8 cellular contexts compared by ENCODE assay signal in the genomic region with DNA sequence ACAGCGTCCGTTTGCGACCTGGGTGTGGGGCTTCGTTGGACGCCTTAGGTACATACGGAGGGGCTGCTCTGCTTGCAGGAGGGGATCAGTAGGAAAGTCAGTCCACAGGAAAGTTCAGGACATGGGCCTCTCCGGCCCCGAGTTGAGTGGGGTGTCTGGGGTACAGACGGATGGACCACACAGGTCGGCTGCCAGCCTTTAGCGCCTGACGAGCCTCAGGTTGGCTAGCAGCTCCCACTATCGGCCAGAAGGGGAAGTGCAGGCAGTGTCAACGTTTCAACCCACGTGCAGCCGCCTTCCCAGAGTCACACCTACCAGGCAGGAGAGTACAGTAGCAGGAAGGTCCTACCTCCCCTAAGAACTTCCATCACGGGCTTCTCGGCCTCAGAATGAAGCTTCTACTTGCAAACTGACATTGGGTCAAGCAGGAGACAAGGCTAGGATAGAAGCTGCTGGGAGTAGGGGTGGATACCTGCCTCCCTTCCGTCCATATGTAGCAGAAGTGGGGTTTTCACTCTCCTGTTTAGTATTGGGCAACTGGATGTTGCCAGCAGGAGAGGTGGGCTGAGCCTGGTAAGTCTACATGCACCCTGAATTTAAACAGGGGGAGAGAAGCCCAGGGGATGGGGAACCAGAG. TPM values are rescaled to one million over a fixed set of nuclear protein-coding genes. Genes with fewer than 3 reads are reported as not detected.
A peak's percentile ranks its signal among the peaks of the same experiment; 100 is the strongest.
DNase-seq lines count a peak whose midpoint lies in the region; ATAC-seq and TF ChIP-seq lines count a peak whose summit lies in the region.

No MANE protein-coding gene starts in this region.

- peaks cover 38 to 98% of the 10 kb centered on the region in 2 donors for H3K27me3 ChIP-seq in left lung

- no peaks in the 10 kb centered on the region for H3K36me3 ChIP-seq in left lung

- DNase-seq in HFFc6 (peak; percentile 41), NCI-H1694 treated with DMSO at 0.1 percent for 48 hours (lab: John Stamatoyannopoulos, UW) (peak; percentile 6), cerebellum (ENCODE audit: low spot score) (peak; percentile 41), left lung (peak; percentile 59 to 88), NCI-H128 (lab: John Stamatoyannopoulos, UW; ENCODE audit: unreplicated experiment) (no peak)
- DNase-seq in activated CD4-positive, CD25-positive, alpha-beta regulatory T cell treated with anti-CD3 and anti-CD28 coated beads, Interleukin-2, amount 50 U/mL, for 72 hours = peak; percentile 69
- peak; percentile 49 to 54 (median 51) for DNase-seq in stimulated activated CD4-positive, alpha-beta T cell treated with anti-CD3 and anti-CD28 coated beads, TNF-alpha, amount 100 ng/mL, for 4 hours (ENCODE audit: low read depth in 3 of 3)

- no peak overlapping the region for H3K4me3 ChIP-seq in left lung

- H3K4me1 ChIP-seq in left lung = peaks cover 5 to 23% of the 10 kb centered on the region in 2 donors

- intact Hi-C loops in left lung (cut with DNase I) = no loop called here

- TF ChIP-seq CTCF in GM12873 (IDR thresholded peaks at IDR 0.05; ENCODE audit: insufficient read depth, low read depth, low read length, missing control alignments) (peak; percentile 100), HFFc6 (IDR thresholded peaks at IDR 0.05) (peak; percentile 99), left lung (IDR thresholded peaks at IDR 0.05) (peak; percentile 92 to 94)

- no peak overlapping the region for H3K4me3 Mint-ChIP-seq in HFFc6

- no peak overlapping the region for H3K27ac ChIP-seq in left lung

- no peak overlapping the region for H3K27ac Mint-ChIP-seq in HFFc6

- H3K4me1 Mint-ChIP-seq in HFFc6 (ENCODE audit: low read depth) = no peaks in the 10 kb centered on the region

- peaks cover 23% of the 10 kb centered on the region for H3K27me3 Mint-ChIP-seq in HFFc6 (ENCODE audit: insufficient read depth)

- no peaks in the 10 kb centered on the region for H3K36me3 Mint-ChIP-seq in HFFc6 (ENCODE audit: low read depth)

- H3K9me3 ChIP-seq in left lung = peaks cover 0 to 1% of the 10 kb centered on the region in 2 donors

- H3K9me3 Mint-ChIP-seq in HFFc6 = no peaks in the 10 kb centered on the region

- peak; percentile 88 for ATAC-seq in left lung

RNA-seq across cellular contexts. Expression of gene SCN5A, which starts 1.8 kb away (rescaled TPM):
- under 1 TPM in 3 of 6 experiments, not detected in 3; 0.05 to 0.46 (median 0.28) TPM for total RNA-seq in HFFc6 (2021; fragmentation: NEBNext Ultra II Directional; extraction: Animal tissue kit (Norgen Biotek cat#: 25700))
- total RNA-seq in cerebellum (2.3 TPM), left lung (under 1 TPM; 0.09 to 0.97 TPM)
